13 cellular contexts compared by ENCODE assay signal in the genomic region with DNA sequence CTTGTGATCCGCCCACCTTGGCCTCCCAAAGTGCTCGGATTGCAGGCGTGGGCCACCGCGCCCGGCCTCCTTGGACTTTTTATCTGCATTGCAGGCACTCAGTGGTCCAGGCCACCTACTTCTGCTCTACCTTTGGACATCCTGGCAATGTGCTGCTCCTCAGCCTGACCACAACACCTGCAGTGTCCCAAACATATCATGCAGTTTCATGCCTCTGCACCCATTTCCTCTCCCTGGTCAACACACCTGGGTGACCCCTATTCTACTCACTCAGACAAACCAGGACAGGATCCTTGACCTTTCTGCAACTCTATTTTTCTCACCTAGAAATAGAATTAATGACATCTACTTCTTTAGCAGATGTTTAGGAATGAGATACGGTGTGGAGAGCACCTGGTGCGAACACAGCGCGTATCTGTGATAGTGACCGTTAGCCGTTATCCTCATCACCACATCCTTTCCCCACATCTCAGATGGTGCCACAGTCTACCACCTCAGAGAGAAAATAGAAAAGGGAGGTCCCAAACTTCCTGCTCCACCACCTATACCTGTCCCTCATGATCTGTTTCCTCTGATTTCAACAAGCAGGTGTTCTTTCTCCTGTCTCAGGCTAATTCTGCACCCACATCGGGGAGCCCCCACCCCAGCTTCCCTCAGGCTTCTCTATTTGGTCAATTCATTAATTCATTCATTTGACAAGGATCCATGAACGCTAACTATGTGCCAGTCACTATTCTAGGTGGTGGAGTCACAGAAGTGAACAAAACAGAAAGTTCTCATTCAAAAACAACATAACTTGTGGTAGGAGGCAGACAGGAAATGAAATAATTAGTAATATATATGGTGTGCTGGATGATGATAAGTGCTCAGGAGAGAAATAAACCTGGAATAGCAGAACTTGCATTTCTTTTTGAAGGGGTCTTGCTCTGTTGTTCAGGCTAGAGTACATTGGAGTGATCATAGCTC. TPM values are rescaled to one million over a fixed set of nuclear protein-coding genes. Genes with fewer than 3 reads are reported as not detected.
DNase-seq lines count a peak whose midpoint lies in the region; ATAC-seq and TF ChIP-seq lines count a peak whose summit lies in the region.
"Had no signal": no experiment of that assay in that cellular context is flagged by ENCODE, and none has a peak within 500 bp of the region (broad histone marks: within the 10 kb centered on the region; RNA-seq: fewer than 3 reads in every experiment).

No MANE protein-coding gene starts in this region.

- no peak overlapping the region for H3K4me3 ChIP-seq in neural progenitor cell
- H3K4me3 ChIP-seq: smooth muscle cell, stomach had no signal

- no peaks in the 10 kb centered on the region for H3K27me3 ChIP-seq in neural progenitor cell
- H3K27me3 ChIP-seq: stomach had no signal

- H3F3A ChIP-seq in neural progenitor cell (ENCODE audit: low read depth) = no peaks in the 10 kb centered on the region

- no peak overlapping the region for H2AFZ ChIP-seq in neural progenitor cell (replicated peaks)

- no peaks in the 10 kb centered on the region for H3K4me1 ChIP-seq in neural progenitor cell

- no peak for TF ChIP-seq CTCF in neural progenitor cell (IDR thresholded peaks at IDR 0.05)

- H3K4me3 Mint-ChIP-seq in activated naive CD8-positive, alpha-beta T cell treated with anti-CD3 and anti-CD28 coated beads, Interleukin-2, amount 50 U/mL, for 24 hours = peak overlapping the region; percentile 52
- H3K4me3 Mint-ChIP-seq in neural progenitor cell = no peak overlapping the region
- H3K4me3 Mint-ChIP-seq: H9 had no signal

- no peaks in the 10 kb centered on the region for H3K9me3 ChIP-seq in neural progenitor cell (ENCODE audit: low read depth)
- H3K9me3 ChIP-seq: stomach had no signal

- no peaks in the 10 kb centered on the region for H3K36me3 ChIP-seq in neural progenitor cell
- H3K36me3 ChIP-seq: stomach had no signal

- no peak for DNase-seq in activated naive CD8-positive, alpha-beta T cell treated with anti-CD3 and anti-CD28 coated beads, Interleukin-2, amount 50 U/mL, for 24 hours
- DNase-seq in NCI-H187 treated with DMSO at 0.1 percent for 48 hours (lab: John Stamatoyannopoulos, UW) = no peak
- DNase-seq in NCI-H748 treated with DMSO at 0.1 percent for 48 hours (lab: John Stamatoyannopoulos, UW) = no peak
- DNase-seq in neural progenitor cell (ENCODE audit: low spot score) = no peak
- DNase-seq in NOMO-1 treated with DMSO at 0.1 percent for 48 hours (lab: John Stamatoyannopoulos, UW; ENCODE audit: unreplicated experiment) = no peak
- DNase-seq: DMS53, H9, mammary epithelial cell, stomach had no signal

- H3K4me1 Mint-ChIP-seq in activated naive CD8-positive, alpha-beta T cell treated with anti-CD3 and anti-CD28 coated beads, Interleukin-2, amount 50 U/mL, for 24 hours = peaks cover 43% of the 10 kb centered on the region
- no peaks in the 10 kb centered on the region for H3K4me1 Mint-ChIP-seq in neural progenitor cell
- H3K4me1 Mint-ChIP-seq: H9 had no signal

- no peaks in the 10 kb centered on the region for H3K9me3 Mint-ChIP-seq in activated naive CD8-positive, alpha-beta T cell treated with anti-CD3 and anti-CD28 coated beads, Interleukin-2, amount 50 U/mL, for 24 hours
- no peaks in the 10 kb centered on the region for H3K9me3 Mint-ChIP-seq in neural progenitor cell
- H3K9me3 Mint-ChIP-seq: H9 had no signal

- no peaks in the 10 kb centered on the region for H3K79me2 ChIP-seq in neural progenitor cell (ENCODE audit: low read depth)

- no peaks in the 10 kb centered on the region for H3K36me3 Mint-ChIP-seq in activated naive CD8-positive, alpha-beta T cell treated with anti-CD3 and anti-CD28 coated beads, Interleukin-2, amount 50 U/mL, for 24 hours (ENCODE audit: low read depth)
- no peaks in the 10 kb centered on the region for H3K36me3 Mint-ChIP-seq in neural progenitor cell

- H3K27me3 Mint-ChIP-seq in activated naive CD8-positive, alpha-beta T cell treated with anti-CD3 and anti-CD28 coated beads, Interleukin-2, amount 50 U/mL, for 24 hours = no peaks in the 10 kb centered on the region
- peaks cover 4% of the 10 kb centered on the region for H3K27me3 Mint-ChIP-seq in neural progenitor cell (ENCODE audit: insufficient read depth, low read depth)

- peak overlapping the region; percentile 45 for H3K27ac Mint-ChIP-seq in activated naive CD8-positive, alpha-beta T cell treated with anti-CD3 and anti-CD28 coated beads, Interleukin-2, amount 50 U/mL, for 24 hours
- H3K27ac Mint-ChIP-seq in neural progenitor cell = no peak overlapping the region
- H3K27ac Mint-ChIP-seq: H9 had no signal

- H4K20me1 ChIP-seq in neural progenitor cell (ENCODE audit: low read depth) = no peaks in the 10 kb centered on the region

- ATAC-seq in GM18502 (IDR thresholded peaks at IDR 0.05; ENCODE audit: poor library complexity, unreplicated experiment) (peak; percentile 28), GM19463 (IDR thresholded peaks at IDR 0.05; ENCODE audit: unreplicated experiment) (peak; percentile 37), HG03196 (IDR thresholded peaks at IDR 0.05; ENCODE audit: unreplicated experiment) (peak; percentile 46)
- ATAC-seq in activated naive CD8-positive, alpha-beta T cell treated with anti-CD3 and anti-CD28 coated beads, Interleukin-2, amount 50 U/mL, for 24 hours = no peak

- H3K9ac ChIP-seq in neural progenitor cell = no peak overlapping the region

- no peak overlapping the region for H3K4me2 ChIP-seq in neural progenitor cell
- H3K4me2 ChIP-seq: smooth muscle cell had no signal

- no peak overlapping the region for H3K27ac ChIP-seq in neural progenitor cell

RNA-seq across cellular contexts. Expression of a gene that starts 4.3 kb away (rescaled TPM):
- 3.2 and 5.9 TPM in 2 replicates for total RNA-seq in neural progenitor cell (ENCODE audit: low replicate concordance)

RNA-seq across cellular contexts. Expression of a gene that starts 22.2 kb away (rescaled TPM):
- total RNA-seq in neural progenitor cell (ENCODE audit: low replicate concordance) = 28.2 and 30.9 TPM in 2 replicates

RNA-seq across cellular contexts. Expression of a gene that starts 41.3 kb away (rescaled TPM):
- 9.7 and 9.8 TPM in 2 replicates for total RNA-seq in neural progenitor cell (ENCODE audit: low replicate concordance)
